ENCODE assay signal across 8 cellular contexts in the genomic region with DNA sequence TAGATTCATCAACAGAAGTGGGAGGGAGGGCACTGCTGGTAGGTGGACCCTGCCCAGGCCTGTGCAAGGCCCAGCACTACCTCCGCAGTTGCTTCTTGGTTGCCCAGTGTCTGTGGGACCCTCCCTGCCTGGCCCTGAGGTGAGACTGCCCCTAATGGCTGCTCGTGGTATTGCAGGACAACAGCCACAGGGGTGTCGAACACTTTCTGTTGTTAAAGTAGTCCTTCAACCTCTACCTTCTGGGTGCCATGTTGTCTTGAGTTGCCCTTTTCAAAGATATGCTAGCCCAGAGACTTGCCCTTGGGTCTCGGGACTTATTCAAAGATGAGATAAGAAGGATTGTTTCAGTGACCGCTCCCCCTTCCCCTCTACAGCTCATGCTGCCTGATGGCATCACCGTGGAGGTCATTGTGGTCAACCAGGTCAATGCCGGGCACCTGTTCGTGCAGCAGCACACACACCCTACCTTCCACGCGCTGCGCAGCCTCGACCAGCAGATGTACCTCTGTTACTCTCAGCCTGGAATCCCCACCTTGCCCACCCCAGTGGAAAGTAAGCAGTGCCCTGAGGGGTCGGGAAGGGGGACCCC. TPM values are rescaled to one million over a fixed set of nuclear protein-coding genes. Genes with fewer than 3 reads are reported as not detected.
DNase-seq lines count a peak whose midpoint lies in the region; ATAC-seq and TF ChIP-seq lines count a peak whose summit lies in the region.

No MANE protein-coding gene starts in this region.

- H3K79me1 ChIP-seq in mesendoderm (ENCODE audit: low read length), result peaks cover 2% of the 10 kb centered on the region

- H2BK5ac ChIP-seq in mesendoderm (ENCODE audit: low read length), result no peak overlapping the region

- H2BK120ac ChIP-seq in mesendoderm (ENCODE audit: low read depth, low read length), result no peak overlapping the region

- intact Hi-C loops in Caco-2 (cut with micrococcal nuclease; ENCODE audit: unreplicated experiment), result loop anchor here (10.0 kb wide), 1 partner anchor 109 kb away; no protein-coding TSS in a partner anchor

- CTCF ChIA-PET in Caco-2 (lab: Charles Lee), result no interaction called here

- no peaks in the 10 kb centered on the region for H3K9me3 Mint-ChIP-seq in Caco-2 (ENCODE audit: unreplicated experiment)

- H3K4ac ChIP-seq in mesendoderm (ENCODE audit: low read depth, low read length), result no peak overlapping the region

- H3K4me3 Mint-ChIP-seq in Caco-2 (ENCODE audit: unreplicated experiment), result no peak overlapping the region

- no peak overlapping the region for H3K4me3 ChIP-seq in Caco-2 (ENCODE audit: low read depth, low read length)
- no peak overlapping the region for H3K4me3 ChIP-seq in mesendoderm (ENCODE audit: low read length)

- H3K18ac ChIP-seq in mesendoderm (ENCODE audit: low read length), result no peak overlapping the region

- peak; percentile 50 for ATAC-seq in HG02885 (IDR thresholded peaks at IDR 0.05; ENCODE audit: poor library complexity, unreplicated experiment)
- no peak for ATAC-seq in HG02623 (IDR thresholded peaks at IDR 0.05; ENCODE audit: unreplicated experiment)
- no peak for ATAC-seq in HG02763 (IDR thresholded peaks at IDR 0.05; ENCODE audit: unreplicated experiment)

- no peaks in the 10 kb centered on the region for H3K9me3 ChIP-seq in Caco-2

- no peak overlapping the region for H4K5ac ChIP-seq in mesendoderm (ENCODE audit: low read length)

- H3K79me2 ChIP-seq in mesendoderm (ENCODE audit: control insufficient read depth, insufficient read depth, low read length), result no peaks in the 10 kb centered on the region

- H4K8ac ChIP-seq in mesendoderm (ENCODE audit: low read depth, low read length), result no peak overlapping the region

- POLR2A ChIA-PET in Caco-2 (lab: Charles Lee), result no interaction called here

- TF ChIP-seq CTCF in Caco-2 (IDR thresholded peaks at IDR 0.05; ENCODE audit: insufficient read depth in 1 of 2, low read depth in 1 of 2, low read length in 1 of 2, severe bottlenecking in 1 of 2, unreplicated experiment in 1 of 2), result peak; percentile 82 to 94

- DNase-seq in Caco-2, result peak; percentile 69 to 77
- DNase-seq in activated CD4-positive, CD25-positive, alpha-beta regulatory T cell treated with anti-CD3 and anti-CD28 coated beads, Interleukin-2, amount 50 U/mL, for 16 hours (ENCODE audit: low read depth, low spot score), result peak; percentile 50
- peak; percentile 34 for DNase-seq in central memory CD4-positive, alpha-beta T cell
- DNase-seq in mesendoderm, result peak; percentile 66
- peak; percentile 42 to 43 for DNase-seq in stimulated activated CD8-positive, alpha-beta memory T cell treated with anti-CD3 and anti-CD28 coated beads, Interleukin-7, amount 100 ng/mL, for 4 hours (ENCODE audit: low read depth in 2 of 2)

- no peak overlapping the region for H3K9ac ChIP-seq in mesendoderm (ENCODE audit: low read length)

- no peak overlapping the region for H3K4me2 ChIP-seq in mesendoderm (ENCODE audit: low read length)

- no peak overlapping the region for H3K27ac Mint-ChIP-seq in Caco-2 (ENCODE audit: unreplicated experiment)

- WGBS in mesendoderm (ENCODE audit: extremely low coverage, insufficient coverage, low lambda C conversion rate), result no CpG with 5 or more reads among the region's 13 CpGs

- no peak overlapping the region for H3K56ac ChIP-seq in mesendoderm (ENCODE audit: low read length)

- H2BK15ac ChIP-seq in mesendoderm (replicated peaks; ENCODE audit: low read depth), result no peak overlapping the region

- no peak overlapping the region for H2AK5ac ChIP-seq in mesendoderm (ENCODE audit: low read length)

- no peaks in the 10 kb centered on the region for H3K4me1 ChIP-seq in Caco-2
- no peaks in the 10 kb centered on the region for H3K4me1 ChIP-seq in mesendoderm (ENCODE audit: control insufficient read depth, low read depth, low read length)

- BruUV-seq in Caco-2 (replicated peaks; lab: Mats Ljungman, UMichigan), result no TSS peak

- H3K23ac ChIP-seq in mesendoderm (ENCODE audit: low read length), result no peak overlapping the region

- H3K4me1 Mint-ChIP-seq in Caco-2 (ENCODE audit: low read depth, unreplicated experiment), result no peaks in the 10 kb centered on the region

- H3K36me3 ChIP-seq in Caco-2 (ENCODE audit: control insufficient read depth, insufficient read depth, low read length) (peaks cover 7% of the 10 kb centered on the region), mesendoderm (ENCODE audit: control insufficient read depth, insufficient read depth, low read length) (peaks cover 2% of the 10 kb centered on the region)

- no peak overlapping the region for H3K27ac ChIP-seq in mesendoderm (ENCODE audit: low read depth, low read length)

- H3K27me3 Mint-ChIP-seq in Caco-2 (ENCODE audit: insufficient read depth, unreplicated experiment), result no peaks in the 10 kb centered on the region

- H3K27me3 ChIP-seq in Caco-2 (replicated peaks; ENCODE audit: control insufficient read depth, insufficient read depth, low read length) (no peaks in the 10 kb centered on the region), mesendoderm (ENCODE audit: insufficient read depth, low read length, poor library complexity) (no peaks in the 10 kb centered on the region)

- peaks cover 84% of the 10 kb centered on the region for H3K36me3 Mint-ChIP-seq in Caco-2 (ENCODE audit: insufficient read depth, unreplicated experiment)

RNA-seq across cellular contexts. Expression of gene AKAP1, which starts 29.1 kb away (rescaled TPM):
- 87.1 and 87.2 TPM in 2 replicates for total RNA-seq in Caco-2 (2022)
- polyA plus RNA-seq in mesendoderm (2013, experiment 1 of 2), result 32.9 TPM
- 34.0 TPM for polyA plus RNA-seq in mesendoderm (2013, experiment 2 of 2)
